13 cellular contexts compared by ENCODE assay signal in the genomic region with DNA sequence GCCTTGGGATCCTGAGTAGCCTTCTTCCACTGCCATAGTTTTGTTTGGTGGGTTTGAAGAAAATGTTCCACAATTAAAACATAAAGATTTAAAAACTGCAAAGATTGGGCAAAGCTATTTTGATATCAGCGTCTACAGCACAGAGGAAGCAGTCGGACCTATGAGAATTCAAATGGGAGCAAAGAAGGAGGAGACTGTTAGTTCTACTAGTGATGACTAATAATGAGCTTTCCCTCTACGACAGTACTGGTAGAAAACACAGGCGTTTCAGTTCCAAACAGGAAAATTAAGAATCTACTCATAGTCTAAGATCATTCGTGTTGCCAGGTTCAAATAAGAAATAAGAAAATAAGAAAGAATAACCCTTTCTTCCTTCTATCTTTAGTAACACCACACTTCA.
A peak's percentile ranks its signal among the peaks of the same experiment; 100 is the strongest.
DNase-seq lines count a peak whose midpoint lies in the region; ATAC-seq lines count a peak whose summit lies in the region.
"Had no signal": no experiment of that assay in that cellular context is flagged by ENCODE, and none has a peak within 500 bp of the region (broad histone marks: within the 10 kb centered on the region; RNA-seq: fewer than 3 reads in every experiment).

No MANE protein-coding gene starts in this region.

- peak; percentile 90 for ATAC-seq in GM18873 (IDR thresholded peaks at IDR 0.05; ENCODE audit: low FRiP score, unreplicated experiment)
- peak; percentile 87 for ATAC-seq in HG02678 (IDR thresholded peaks at IDR 0.05; ENCODE audit: unreplicated experiment)
- ATAC-seq in HG03571 (IDR thresholded peaks at IDR 0.05; ENCODE audit: unreplicated experiment): peak; percentile 87
- no peak for ATAC-seq in right cardiac atrium

- H3K4me1 ChIP-seq in HAP-1 (peaks cover 39% of the 10 kb centered on the region), right cardiac atrium (ENCODE audit: control insufficient read depth, insufficient read depth, low read length) (no peaks in the 10 kb centered on the region)
- H3K4me1 ChIP-seq: spleen, thyroid gland had no signal

- H3K27ac ChIP-seq in right cardiac atrium (ENCODE audit: low read length): no peak overlapping the region
- H3K27ac ChIP-seq: C4-2B, spleen, thyroid gland had no signal

- intact Hi-C loops in right cardiac atrium (cut with DNase I): no loop called here

- WGBS in right cardiac atrium: 88% methylated on average over 5 of the region's 5 CpGs

- H3K9me3 ChIP-seq in HAP-1 (no peaks in the 10 kb centered on the region), right cardiac atrium (ENCODE audit: control insufficient read depth, low read length) (no peaks in the 10 kb centered on the region)
- H3K9me3 ChIP-seq: spleen, thyroid gland had no signal

- in situ Hi-C loops in ACHN (cut with HindIII; ENCODE audit: low pct_ligation_motif_present, low pct_unique_long_range_greater_than_20kb, low sequenced_read_pairs) (no loop called here), HAP-1 (cut with MboI; ENCODE audit: low sequenced_read_pairs) (no loop called here)

- DNase-seq in ACHN (peak; percentile 6), HAP-1 (ENCODE audit: low spot score in 2 of 2) (no peak), NCI-H69 (lab: John Stamatoyannopoulos, UW) (no peak), right cardiac atrium (no peak), NCI-H146 (lab: John Stamatoyannopoulos, UW) (no peak)
- DNase-seq: midbrain, NCI-H2081, spleen, thyroid gland had no signal

- H3K27me3 ChIP-seq in HAP-1 (ENCODE audit: low read depth): no peaks in the 10 kb centered on the region
- no peaks in the 10 kb centered on the region for H3K27me3 ChIP-seq in right cardiac atrium (ENCODE audit: control insufficient read depth, insufficient read depth)
- H3K27me3 ChIP-seq: spleen, thyroid gland had no signal

- H3K4me3 ChIP-seq in HAP-1 (no peak overlapping the region), right cardiac atrium (ENCODE audit: low read length) (no peak overlapping the region)
- H3K4me3 ChIP-seq: spleen, thyroid gland had no signal

- H3K36me3 ChIP-seq in HAP-1 (replicated peaks): no peaks in the 10 kb centered on the region

Comparison
In these comparisons a context has a peak if more than half of its experiments do, and no peak if none do; other contexts are left out.
1. ATAC-seq: peak in GM18873 (single experiment), HG02678 (single experiment) and HG03571 (single experiment); none in right cardiac atrium (0 of 2).